ENCODE assay signal across 19 cellular contexts in the genomic region with DNA sequence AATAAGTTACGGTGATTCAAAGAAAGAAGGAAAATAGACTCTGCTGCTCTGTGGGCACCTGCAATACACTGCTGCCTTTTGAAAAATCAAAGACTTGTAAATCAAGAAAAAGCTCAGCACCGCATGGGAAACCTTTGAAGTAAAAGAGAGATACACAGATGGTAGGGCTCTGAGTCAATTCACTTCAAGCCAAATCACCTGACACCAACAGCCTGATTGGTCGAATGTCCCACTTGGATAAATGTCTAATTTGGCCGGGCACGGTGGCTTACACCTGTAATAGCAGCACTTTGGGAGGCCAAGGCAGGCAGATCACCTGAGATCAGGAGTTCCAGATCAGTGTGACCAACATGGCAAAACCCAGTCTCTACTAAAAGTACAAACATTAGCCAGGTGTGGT. TPM values are rescaled to one million over a fixed set of nuclear protein-coding genes. Genes with fewer than 3 reads are reported as not detected.
DNase-seq lines count a peak whose midpoint lies in the region; ATAC-seq and TF ChIP-seq lines count a peak whose summit lies in the region.
"Had no signal": no experiment of that assay in that cellular context is flagged by ENCODE, and none has a peak within 500 bp of the region (broad histone marks: within the 10 kb centered on the region; RNA-seq: fewer than 3 reads in every experiment).

No MANE protein-coding gene starts in this region.

- H3K36me3 ChIP-seq in heart left ventricle, result no peaks in the 10 kb centered on the region
- H3K36me3 ChIP-seq: SJCRH30 had no signal

- intact Hi-C loops in heart left ventricle (cut with DNase I), result no loop called here
- intact Hi-C loops in head of caudate nucleus (cut with DNase I), result no loop called here

- ATAC-seq in stimulated activated naive CD8-positive, alpha-beta T cell treated with anti-CD3 and anti-CD28 coated beads, Interleukin-15, amount 100 ng/mL, for 72 hours, result peak; percentile 63
- ATAC-seq in heart left ventricle, result no peak
- ATAC-seq: PC-3; stimulated activated naive B cell treated with anti-CD40 and anti-IgM and Interleukin-4, amounts not matched to agents 10 μg/mL and 1 μg/mL and 100 μg/mL, for 72 hours had no signal

- WGBS in heart left ventricle, 4 donors, result 87 to 93% (median 89%) methylated on average over 5 of the region's 5 CpGs

- peaks cover 0 to 19% (median 0%) of the 10 kb centered on the region in 12 donors for H3K4me1 ChIP-seq in heart left ventricle
- H3K4me1 ChIP-seq: SJCRH30 had no signal

- TF ChIP-seq POLR2A in heart left ventricle (IDR thresholded peaks at IDR 0.05), result no peak

- peak; percentile 33 for DNase-seq in stimulated activated CD4-positive, alpha-beta T cell treated with anti-CD3 and anti-CD28 coated beads, Interleukin-4, amount 100 ng/mL, for 24 hours
- no peak for DNase-seq in stimulated activated CD4-positive, alpha-beta T cell treated with anti-CD3 and anti-CD28 coated beads, Interleukin-2, amount 100 ng/mL, for 48 hours
- DNase-seq in activated CD4-positive, alpha-beta memory T cell treated with anti-CD3 and anti-CD28 coated beads, Interleukin-2, amount 10 ng/mL, durations not matched to agents 7 days and 5 days, result no peak
- no peak for DNase-seq in activated naive CD8-positive, alpha-beta T cell treated with anti-CD3 and anti-CD28 coated beads for 36 hours
- peak; percentile 40 to 53 for DNase-seq in stimulated activated naive CD8-positive, alpha-beta T cell treated with anti-CD3 and anti-CD28 coated beads, Interleukin-15, amount 100 ng/mL, for 72 hours
- DNase-seq in heart left ventricle (no peak), head of caudate nucleus (no peak), SW480 (ENCODE audit: low spot score) (no peak)
- DNase-seq: activated CD4-positive, CD25-positive, alpha-beta regulatory T cell treated with anti-CD3 and anti-CD28 coated beads, Interleukin-2, amount 50 U/mL, for 72 hours; immature natural killer cell; MM.1S; NCI-H82; PC-3; retina; SJCRH30; stimulated activated naive B cell treated with anti-CD40 and anti-IgM and Interleukin-4, amounts not matched to agents 10 μg/mL and 1 μg/mL and 100 μg/mL, for 72 hours; T1000 had no signal

- H3K27ac ChIP-seq in heart left ventricle, result no peak overlapping the region
- H3K27ac ChIP-seq: HL-60, SJCRH30 had no signal

- H3K9me3 Mint-ChIP-seq in activated CD4-positive, alpha-beta memory T cell treated with anti-CD3 and anti-CD28 coated beads, Interleukin-2, amount 10 ng/mL, durations not matched to agents 7 days and 5 days, result no peaks in the 10 kb centered on the region
- H3K9me3 Mint-ChIP-seq in activated naive CD8-positive, alpha-beta T cell treated with anti-CD3 and anti-CD28 coated beads for 36 hours, result peaks cover 3% of the 10 kb centered on the region
- H3K9me3 Mint-ChIP-seq in stimulated activated naive CD8-positive, alpha-beta T cell treated with anti-CD3 and anti-CD28 coated beads, Interleukin-15, amount 100 ng/mL, for 72 hours, result no peaks in the 10 kb centered on the region
- H3K9me3 Mint-ChIP-seq: type B pancreatic cell had no signal

- no peak overlapping the region for H3K4me3 Mint-ChIP-seq in activated CD4-positive, alpha-beta memory T cell treated with anti-CD3 and anti-CD28 coated beads, Interleukin-2, amount 10 ng/mL, durations not matched to agents 7 days and 5 days
- H3K4me3 Mint-ChIP-seq in activated naive CD8-positive, alpha-beta T cell treated with anti-CD3 and anti-CD28 coated beads for 36 hours, result peak overlapping the region; percentile 12
- H3K4me3 Mint-ChIP-seq in stimulated activated naive CD8-positive, alpha-beta T cell treated with anti-CD3 and anti-CD28 coated beads, Interleukin-15, amount 100 ng/mL, for 72 hours, result peak overlapping the region; percentile 49 to 53
- H3K4me3 Mint-ChIP-seq: stimulated activated naive B cell treated with anti-CD40 and anti-IgM and Interleukin-4, amounts not matched to agents 10 μg/mL and 1 μg/mL and 100 μg/mL, for 72 hours; type B pancreatic cell had no signal

- no peaks in the 10 kb centered on the region for H3K9me3 ChIP-seq in heart left ventricle
- H3K9me3 ChIP-seq: SJCRH30 had no signal

- CTCF ChIA-PET in activated CD4-positive, alpha-beta memory T cell treated with anti-CD3 and anti-CD28 coated beads, Interleukin-2, amount 10 ng/mL, durations not matched to agents 7 days and 5 days (lab: Charles Lee), result interaction anchor here (0.6 to 5.2 kb wide), 5 partner anchors 18 to 861 kb away, joined by 3 to 34 read pairs (median 3); a partner anchor contains a TSS

- H3K27ac Mint-ChIP-seq in activated CD4-positive, alpha-beta memory T cell treated with anti-CD3 and anti-CD28 coated beads, Interleukin-2, amount 10 ng/mL, durations not matched to agents 7 days and 5 days, result peak overlapping the region; percentile 86
- peak overlapping the region; percentile 91 for H3K27ac Mint-ChIP-seq in activated naive CD8-positive, alpha-beta T cell treated with anti-CD3 and anti-CD28 coated beads for 36 hours
- peak overlapping the region in 1 of 2 donors; percentile 96 for H3K27ac Mint-ChIP-seq in stimulated activated naive CD8-positive, alpha-beta T cell treated with anti-CD3 and anti-CD28 coated beads, Interleukin-15, amount 100 ng/mL, for 72 hours
- H3K27ac Mint-ChIP-seq: type B pancreatic cell had no signal

- no peak for TF ChIP-seq CTCF in heart left ventricle (IDR thresholded peaks at IDR 0.05)

- no peaks in the 10 kb centered on the region for H3K27me3 Mint-ChIP-seq in activated CD4-positive, alpha-beta memory T cell treated with anti-CD3 and anti-CD28 coated beads, Interleukin-2, amount 10 ng/mL, durations not matched to agents 7 days and 5 days
- no peaks in the 10 kb centered on the region for H3K27me3 Mint-ChIP-seq in activated naive CD8-positive, alpha-beta T cell treated with anti-CD3 and anti-CD28 coated beads for 36 hours
- H3K27me3 Mint-ChIP-seq in stimulated activated naive CD8-positive, alpha-beta T cell treated with anti-CD3 and anti-CD28 coated beads, Interleukin-15, amount 100 ng/mL, for 72 hours, result no peaks in the 10 kb centered on the region
- H3K27me3 Mint-ChIP-seq: stimulated activated naive B cell treated with anti-CD40 and anti-IgM and Interleukin-4, amounts not matched to agents 10 μg/mL and 1 μg/mL and 100 μg/mL, for 72 hours; type B pancreatic cell had no signal

- H3K4me1 Mint-ChIP-seq in activated CD4-positive, alpha-beta memory T cell treated with anti-CD3 and anti-CD28 coated beads, Interleukin-2, amount 10 ng/mL, durations not matched to agents 7 days and 5 days, result peaks cover 68% of the 10 kb centered on the region
- H3K4me1 Mint-ChIP-seq in activated naive CD8-positive, alpha-beta T cell treated with anti-CD3 and anti-CD28 coated beads for 36 hours, result peaks cover 65% of the 10 kb centered on the region
- H3K4me1 Mint-ChIP-seq in stimulated activated naive CD8-positive, alpha-beta T cell treated with anti-CD3 and anti-CD28 coated beads, Interleukin-15, amount 100 ng/mL, for 72 hours, result peaks cover 89% of the 10 kb centered on the region

- peaks cover 12% of the 10 kb centered on the region for H3K36me3 Mint-ChIP-seq in activated CD4-positive, alpha-beta memory T cell treated with anti-CD3 and anti-CD28 coated beads, Interleukin-2, amount 10 ng/mL, durations not matched to agents 7 days and 5 days (ENCODE audit: low read depth)
- peaks cover 56% of the 10 kb centered on the region for H3K36me3 Mint-ChIP-seq in activated naive CD8-positive, alpha-beta T cell treated with anti-CD3 and anti-CD28 coated beads for 36 hours
- H3K36me3 Mint-ChIP-seq: type B pancreatic cell had no signal

- no peaks in the 10 kb centered on the region for H3K27me3 ChIP-seq in heart left ventricle

- H3K4me3 ChIP-seq in heart left ventricle, result no peak overlapping the region
- H3K4me3 ChIP-seq: SJCRH30 had no signal

- POLR2A ChIA-PET in activated CD4-positive, alpha-beta memory T cell treated with anti-CD3 and anti-CD28 coated beads, Interleukin-2, amount 10 ng/mL, durations not matched to agents 7 days and 5 days (lab: Charles Lee), result interaction anchor here (0.8 to 8.0 kb wide), 5 partner anchors 20 to 68 kb away, joined by 3 to 232 read pairs (median 6); a partner anchor contains a TSS

RNA-seq across cellular contexts. Expression of a gene that starts 19.2 kb away (rescaled TPM):
- total RNA-seq in activated CD4-positive, alpha-beta memory T cell treated with anti-CD3 and anti-CD28 coated beads, Interleukin-2, amount 10 ng/mL, durations not matched to agents 7 days and 5 days, result 10 to 100 TPM; 59.3 to 62.6 TPM
- total RNA-seq in activated naive CD8-positive, alpha-beta T cell treated with anti-CD3 and anti-CD28 coated beads for 36 hours, result 10 to 100 TPM; 67.2 to 67.7 TPM
- 1 to 10 TPM; 4.3 to 9.7 (median 6.1) TPM for total RNA-seq in heart left ventricle
- polyA plus RNA-seq in heart left ventricle, result 1 to 10 TPM; 2.1 to 3.6 TPM

Comparison
In these comparisons a context has a peak if more than half of its experiments do, and no peak if none do; other contexts are left out.
1. DNase-seq: peak in stimulated activated CD4-positive, alpha-beta T cell treated with anti-CD3 and anti-CD28 coated beads, Interleukin-4, amount 100 ng/mL, for 24 hours (single experiment) and stimulated activated naive CD8-positive, alpha-beta T cell treated with anti-CD3 and anti-CD28 coated beads, Interleukin-15, amount 100 ng/mL, for 72 hours (2 of 2); none in stimulated activated CD4-positive, alpha-beta T cell treated with anti-CD3 and anti-CD28 coated beads, Interleukin-2, amount 100 ng/mL, for 48 hours (0 of 2), activated CD4-positive, alpha-beta memory T cell treated with anti-CD3 and anti-CD28 coated beads, Interleukin-2, amount 10 ng/mL, durations not matched to agents 7 days and 5 days (single experiment), activated naive CD8-positive, alpha-beta T cell treated with anti-CD3 and anti-CD28 coated beads for 36 hours (single experiment), heart left ventricle (0 of 5), head of caudate nucleus (0 of 42) and SW480 (single experiment).
2. RNA of a gene that starts 19.2 kb away (total RNA-seq): 67.2 to 67.7 TPM in activated naive CD8-positive, alpha-beta T cell treated with anti-CD3 and anti-CD28 coated beads for 36 hours and 59.3 to 62.6 TPM in activated CD4-positive, alpha-beta memory T cell treated with anti-CD3 and anti-CD28 coated beads, Interleukin-2, amount 10 ng/mL, durations not matched to agents 7 days and 5 days; 4.3 to 9.7 TPM in heart left ventricle; every median in the first group is over 4 times any median in the second.